ENCODE assay signal across 23 cellular contexts in genomic region chrX:136220535-136220934, GRCh38. TPM values are rescaled to one million over a fixed set of nuclear protein-coding genes. Genes with fewer than 3 reads are reported as not detected.
DNase-seq lines count a peak whose midpoint lies in the region; ATAC-seq, FAIRE-seq and TF ChIP-seq lines count a peak whose summit lies in the region.
"Had no signal": no experiment of that assay in that cellular context is flagged by ENCODE, and none has a peak within 500 bp of the region (broad histone marks: within the 10 kb centered on the region; RNA-seq: fewer than 3 reads in every experiment).

No MANE protein-coding gene starts in this region.

- H3K4me1 ChIP-seq in ACC112 (ENCODE audit: control insufficient read depth, insufficient read depth, low read length, unreplicated experiment) (peaks cover 13% of the 10 kb centered on the region), keratinocyte (ENCODE audit: control insufficient read depth, extremely low read depth, insufficient read depth, low read length) (peaks cover 10% of the 10 kb centered on the region), Caco-2 (peaks cover 7% of the 10 kb centered on the region)

- no peak overlapping the region for H3K4me3 Mint-ChIP-seq in Caco-2 (ENCODE audit: unreplicated experiment)
- H3K4me3 Mint-ChIP-seq: activated naive CD8-positive, alpha-beta T cell; naive thymus-derived CD8-positive, alpha-beta T cell; stimulated activated naive CD8-positive, alpha-beta T cell treated with anti-CD3 and anti-CD28 coated beads, Interleukin-15, Interleukin-2, amounts not matched to agents 100 ng/mL and 50 ng/mL, for 24 hours had no signal

- FAIRE-seq in keratinocyte (lab: Jason Lieb, UNC): no peak

- no peak overlapping the region for H3K27ac Mint-ChIP-seq in Caco-2 (ENCODE audit: unreplicated experiment)
- H3K27ac Mint-ChIP-seq: activated naive CD8-positive, alpha-beta T cell; naive thymus-derived CD8-positive, alpha-beta T cell; stimulated activated naive CD8-positive, alpha-beta T cell treated with anti-CD3 and anti-CD28 coated beads, Interleukin-15, Interleukin-2, amounts not matched to agents 100 ng/mL and 50 ng/mL, for 24 hours had no signal

- H3K79me2 ChIP-seq in ACC112 (ENCODE audit: control insufficient read depth, insufficient read depth, low read length, unreplicated experiment) (no peaks in the 10 kb centered on the region), keratinocyte (ENCODE audit: control insufficient read depth, insufficient read depth, low read length) (no peaks in the 10 kb centered on the region)

- no peaks in the 10 kb centered on the region for H3K4me1 Mint-ChIP-seq in Caco-2 (ENCODE audit: low read depth, unreplicated experiment)
- H3K4me1 Mint-ChIP-seq: naive thymus-derived CD8-positive, alpha-beta T cell had no signal

- H3K9ac ChIP-seq in keratinocyte (ENCODE audit: control insufficient read depth, extremely low read depth, insufficient read depth, low read length): no peak overlapping the region

- H3K36me3 ChIP-seq in ACC112 (ENCODE audit: insufficient read depth, low read length) (peaks cover 19% of the 10 kb centered on the region), keratinocyte (ENCODE audit: control insufficient read depth in 2 of 2, extremely low read depth in 1 of 2, insufficient read depth in 2 of 2, low read length in 2 of 2) (peaks cover 3 to 13% of the 10 kb centered on the region in 2 experiments), Caco-2 (ENCODE audit: control insufficient read depth, insufficient read depth, low read length) (no peaks in the 10 kb centered on the region)
- H3K36me3 ChIP-seq: WERI-Rb-1 had no signal

- H3K4me2 ChIP-seq in keratinocyte (ENCODE audit: control insufficient read depth, extremely low read depth, insufficient read depth, low read depth, low read length): no peak overlapping the region

- H3K9me3 Mint-ChIP-seq in Caco-2 (ENCODE audit: unreplicated experiment): no peaks in the 10 kb centered on the region
- H3K9me3 Mint-ChIP-seq: naive thymus-derived CD8-positive, alpha-beta T cell; stimulated activated naive CD8-positive, alpha-beta T cell treated with anti-CD3 and anti-CD28 coated beads, Interleukin-15, Interleukin-2, amounts not matched to agents 100 ng/mL and 50 ng/mL, for 24 hours had no signal

- H4K20me1 ChIP-seq in keratinocyte (ENCODE audit: control insufficient read depth, extremely low read depth, insufficient read depth, low read length): no peaks in the 10 kb centered on the region

- no peak overlapping the region for H3K4me3 ChIP-seq in ACC112 (ENCODE audit: low read depth, low read length)
- no peak overlapping the region for H3K4me3 ChIP-seq in keratinocyte (ENCODE audit: control insufficient read depth in 2 of 3, extremely low read depth in 1 of 3, insufficient read depth in 2 of 3, low read depth in 1 of 3, low read length in 3 of 3)
- H3K4me3 ChIP-seq in Caco-2 (ENCODE audit: low read depth, low read length): no peak overlapping the region
- H3K4me3 ChIP-seq: skin epidermis had no signal

- H3K9me1 ChIP-seq in keratinocyte (ENCODE audit: control insufficient read depth, extremely low read depth, insufficient read depth, low read length): no peaks in the 10 kb centered on the region

- no peak overlapping the region for H2AFZ ChIP-seq in ACC112 (ENCODE audit: low read length, unreplicated experiment)
- no peak overlapping the region for H2AFZ ChIP-seq in keratinocyte (ENCODE audit: control insufficient read depth, low read length)

- CTCF ChIA-PET in Caco-2 (lab: Charles Lee): no interaction called here

- peak overlapping the region; percentile 72 for H3K27ac ChIP-seq in ACC112 (ENCODE audit: low read depth, low read length)
- H3K27ac ChIP-seq in keratinocyte (ENCODE audit: control insufficient read depth, insufficient read depth, low read length): peak overlapping the region; percentile 22
- H3K27ac ChIP-seq: skin epidermis, WERI-Rb-1 had no signal

- H3K9me3 ChIP-seq in keratinocyte (ENCODE audit: control insufficient read depth, low read depth, low read length) (no peaks in the 10 kb centered on the region), Caco-2 (no peaks in the 10 kb centered on the region)

- DNase-seq in HT1080 (ENCODE audit: low read depth) (peak; percentile 5), amniotic epithelial cell (ENCODE audit: low read depth) (peak; percentile 42), keratinocyte (ENCODE audit: low read depth, low spot score) (no peak), Caco-2 (no peak), NOMO-1 (lab: John Stamatoyannopoulos, UW; ENCODE audit: unreplicated experiment in 2 of 2) (no peak)
- DNase-seq: activated CD4-positive, alpha-beta T cell treated with anti-CD3 and anti-CD28 coated beads for 48 hours; central memory CD4-positive, alpha-beta T cell; DMS79 treated with DMSO at 0.1 percent for 48 hours; HCEC 1CT; hypothalamus; left ventricle myocardium superior; midbrain; naive thymus-derived CD8-positive, alpha-beta T cell; occipital lobe; OCI-M1; SHP77; T1000; WERI-Rb-1 had no signal

- ATAC-seq in GM21423 (IDR thresholded peaks at IDR 0.05; ENCODE audit: unreplicated experiment): no peak
- ATAC-seq: left ventricle myocardium superior; naive thymus-derived CD8-positive, alpha-beta T cell had no signal

- H3K27me3 Mint-ChIP-seq in Caco-2 (ENCODE audit: insufficient read depth, unreplicated experiment): no peaks in the 10 kb centered on the region
- H3K27me3 Mint-ChIP-seq: activated naive CD8-positive, alpha-beta T cell; naive thymus-derived CD8-positive, alpha-beta T cell; stimulated activated naive CD8-positive, alpha-beta T cell treated with anti-CD3 and anti-CD28 coated beads, Interleukin-15, Interleukin-2, amounts not matched to agents 100 ng/mL and 50 ng/mL, for 24 hours had no signal

- dilution Hi-C loops in keratinocyte (cut with MboI; ENCODE audit: extremely low pct_ligation_motif_present, low sequenced_read_pairs): no loop called here

- no TSS peak for BruUV-seq in Caco-2 (replicated peaks; lab: Mats Ljungman, UMichigan)

- POLR2A ChIA-PET in Caco-2 (lab: Charles Lee): no interaction called here

- H3K27me3 ChIP-seq in ACC112 (ENCODE audit: insufficient read depth, low read length) (no peaks in the 10 kb centered on the region), keratinocyte (ENCODE audit: control insufficient read depth, extremely low read depth, insufficient read depth, low read length) (no peaks in the 10 kb centered on the region), Caco-2 (replicated peaks; ENCODE audit: control insufficient read depth, insufficient read depth, low read length) (no peaks in the 10 kb centered on the region)

- H3K36me3 Mint-ChIP-seq in Caco-2 (ENCODE audit: insufficient read depth, unreplicated experiment): peaks cover 6% of the 10 kb centered on the region

- TF ChIP-seq CTCF in keratinocyte (optimal IDR thresholded peaks at IDR 0.05 in 1 of 3, IDR thresholded peaks at IDR 0.05 in 1 of 3, conservative IDR thresholded peaks at IDR 0.05 in 1 of 3; ENCODE audit: extremely low read depth in 1 of 3, insufficient read depth in 2 of 3, low read length in 3 of 3): no peak
- no peak for TF ChIP-seq CTCF in Caco-2 (IDR thresholded peaks at IDR 0.05; ENCODE audit: insufficient read depth in 1 of 2, low read depth in 1 of 2, low read length in 1 of 2, severe bottlenecking in 1 of 2, unreplicated experiment in 1 of 2)

- intact Hi-C loops in Caco-2 (cut with micrococcal nuclease; ENCODE audit: unreplicated experiment): no loop called here

RNA-seq across cellular contexts. Expression of gene MAP7D3, which starts 30.7 kb away (rescaled TPM):
- 29.2 and 34.7 TPM in 2 replicates for total RNA-seq in HT1080 (2014; rRNA removed; shearing (Covaris generic))
- 20.4 and 23.9 TPM in 2 replicates for polyA plus RNA-seq in HT1080 (2015; cell fraction: cytosol; rRNA removed)
- polyA plus RNA-seq in HT1080 (2015; cell fraction: nucleus; rRNA removed): 41.4 and 47.9 TPM in 2 replicates
- polyA plus RNA-seq in keratinocyte: 9.7 to 13.6 TPM (median 12.5 TPM) in 3 replicates
- polyA plus RNA-seq in keratinocyte (2011; ENCODE audit: low read depth): 56.2 TPM
- polyA plus RNA-seq in keratinocyte (2011; cell fraction: cytosol; rRNA removed): 8.8 and 12.8 TPM in 2 replicates
- 15.7 and 18.2 TPM in 2 replicates for polyA plus RNA-seq in keratinocyte (2011; cell fraction: nucleus; rRNA removed)
- polyA plus RNA-seq in keratinocyte (2012; ENCODE audit: low replicate concordance): 6.7 and 16.9 TPM in 2 replicates
- polyA minus RNA-seq in keratinocyte: 7.0 to 14.6 TPM (median 10.3 TPM) in 3 replicates
- 13.6 TPM for polyA minus RNA-seq in keratinocyte (2011; cell fraction: cytosol; rRNA and poly(A)+ RNA removed)
- 6.8 and 13.3 TPM in 2 replicates for polyA minus RNA-seq in keratinocyte (2011; cell fraction: nucleus; rRNA and poly(A)+ RNA removed)
- 5.7 and 6.0 TPM in 2 replicates for total RNA-seq in Caco-2 (2022)

Comparison
In these comparisons a context has a peak if more than half of its experiments do, and no peak if none do; other contexts are left out.
1. DNase-seq: peak in HT1080 (single experiment) and amniotic epithelial cell (single experiment); none in keratinocyte (single experiment), Caco-2 (0 of 2) and NOMO-1 (0 of 2).